ENCODE assay signal across 36 cellular contexts in the genomic region with DNA sequence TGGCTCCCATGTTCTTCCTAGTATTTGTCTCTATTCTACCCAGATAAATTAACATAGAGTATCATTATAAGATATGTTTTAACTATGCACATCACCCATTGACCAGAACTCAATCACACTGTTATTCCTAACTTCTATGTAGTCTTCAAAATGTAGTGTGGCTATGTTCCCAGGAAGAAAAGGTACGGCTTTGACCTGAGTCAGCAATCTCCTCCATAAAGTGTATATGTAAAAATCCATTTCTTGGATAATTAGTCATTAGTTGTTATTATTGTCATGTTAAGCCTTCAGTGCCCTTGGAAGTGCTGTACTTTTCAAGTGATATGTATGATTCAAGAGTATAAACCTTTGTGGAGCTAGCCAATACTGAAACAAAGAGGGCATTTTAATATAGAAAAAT.
DNase-seq lines count a peak whose midpoint lies in the region; ATAC-seq, FAIRE-seq and TF ChIP-seq lines count a peak whose summit lies in the region.
"Had no signal": no experiment of that assay in that cellular context is flagged by ENCODE, and none has a peak within 500 bp of the region (broad histone marks: within the 10 kb centered on the region; RNA-seq: fewer than 3 reads in every experiment).

No MANE protein-coding gene starts in this region.

- TF ChIP-seq CTCF in HepG2 (CRISPR knock-in tag; IDR thresholded peaks at IDR 0.05) (no peak), right lobe of liver (IDR thresholded peaks at IDR 0.05) (no peak), A549 (IDR thresholded peaks at IDR 0.05) (no peak), OCI-LY7 (conservative IDR thresholded peaks at IDR 0.05; ENCODE audit: low read length) (no peak), K562 (IDR thresholded peaks at IDR 0.05 in 2 of 3, conservative IDR thresholded peaks at IDR 0.05 in 1 of 3; ENCODE audit: insufficient read depth in 2 of 3, low read depth in 1 of 3, low read length in 3 of 3) (no peak), H9 (conservative IDR thresholded peaks at IDR 0.05) (no peak)

- FAIRE-seq in HepG2 (lab: Jason Lieb, UNC) (no peak), A549 (lab: Jason Lieb, UNC) (no peak), K562 (lab: Jason Lieb, UNC) (no peak)
- FAIRE-seq: A204.1, D721Med had no signal

- H3K27ac Mint-ChIP-seq in H9: no peak overlapping the region
- H3K27ac Mint-ChIP-seq: B cell; CD14-positive monocyte; CD4-positive, alpha-beta memory T cell; CD4-positive, alpha-beta T cell; CD4-positive, CD25-positive, alpha-beta regulatory T cell; CD8-positive, alpha-beta memory T cell; CD8-positive, alpha-beta T cell had no signal

- no TSS peak for BruUV-seq in HepG2 (replicated peaks; lab: Mats Ljungman, UMichigan)
- no TSS peak for BruUV-seq in OCI-LY7 (replicated peaks; lab: Mats Ljungman, UMichigan)
- no TSS peak for BruUV-seq in K562 (replicated peaks; lab: Mats Ljungman, UMichigan)

- H3K9ac ChIP-seq in HepG2 (ENCODE audit: insufficient read depth, low read depth, low read length) (no peak overlapping the region), K562 (ENCODE audit: insufficient read depth in 1 of 2, low read depth in 2 of 2, low read length in 2 of 2) (no peak overlapping the region), H9 (ENCODE audit: extremely low read depth, insufficient read length, low read length) (no peak overlapping the region)
- H3K9ac ChIP-seq: BLaER1; BLaER1 treated with 17β-estradiol and CSF1 and Interleukin-3, amounts not matched to agents 10 nM and 100 nM had no signal

- TF ChIP-seq POLR2A in HepG2 (IDR thresholded peaks at IDR 0.05; ENCODE audit: insufficient read depth in 1 of 2, low read depth in 2 of 2, low read length in 2 of 2) (no peak), right lobe of liver (IDR thresholded peaks at IDR 0.05) (no peak), A549 (IDR thresholded peaks at IDR 0.05; ENCODE audit: low read length) (no peak), K562 (conservative IDR thresholded peaks at IDR 0.05) (no peak)

- no peak for DNase-seq in HepG2 (ENCODE audit: low spot score)
- DNase-seq in right lobe of liver: no peak
- no peak for DNase-seq in A549 (ENCODE audit: low read depth in 1 of 2, low spot score in 1 of 2)
- no peak for DNase-seq in OCI-LY7 (ENCODE audit: low spot score)
- DNase-seq in K562 (ENCODE audit: extremely low read depth in 1 of 4, low spot score in 3 of 4): no peak
- no peak for DNase-seq in H9
- DNase-seq in NCI-H1694 treated with DMSO at 0.1 percent for 48 hours (lab: John Stamatoyannopoulos, UW): no peak
- DNase-seq in AG08396 (ENCODE audit: low spot score): no peak
- DNase-seq: 8988T; ACHN; AML-193; BE2C; C1 segment of cervical spinal cord; Caco-2; Calu3; CD4-positive, alpha-beta memory T cell; CD4-positive, alpha-beta T cell; CD4-positive, CD25-positive, alpha-beta regulatory T cell; CD8-positive, alpha-beta memory T cell; CD8-positive, alpha-beta T cell; COR-L47; DMS 273 treated with DMSO at 0.1 percent for 48 hours; DMS153; DMS53; DMS79; DMS79 treated with DMSO at 0.1 percent for 48 hours; DND-41; EL had no signal

- H2BK120ac ChIP-seq in H9 (ENCODE audit: low read depth, low read length, poor library complexity, severe bottlenecking): no peak overlapping the region

- no peak overlapping the region for H2BK12ac ChIP-seq in H9 (ENCODE audit: insufficient read length, low read depth, low read length)

- no peaks in the 10 kb centered on the region for H3K27me3 Mint-ChIP-seq in H9 (ENCODE audit: low read depth)
- H3K27me3 Mint-ChIP-seq: B cell; CD4-positive, alpha-beta memory T cell; CD4-positive, alpha-beta T cell; CD4-positive, CD25-positive, alpha-beta regulatory T cell; CD8-positive, alpha-beta memory T cell had no signal

- H3K14ac ChIP-seq in H9 (ENCODE audit: insufficient read depth, low read length): no peak overlapping the region

- TF ChIP-seq EP300 in HepG2 (IDR thresholded peaks at IDR 0.05; ENCODE audit: low read depth in 2 of 2, low read length in 2 of 2) (no peak), HepG2 (CRISPR knock-in tag; IDR thresholded peaks at IDR 0.05; ENCODE audit: borderline replicate concordance) (no peak), A549 (IDR thresholded peaks at IDR 0.05) (no peak), K562 (IDR thresholded peaks at IDR 0.05; ENCODE audit: low read length) (no peak)

- H3K4me3 Mint-ChIP-seq in H9: no peak overlapping the region
- H3K4me3 Mint-ChIP-seq: B cell; CD14-positive monocyte; CD4-positive, alpha-beta memory T cell; CD4-positive, alpha-beta T cell; CD4-positive, CD25-positive, alpha-beta regulatory T cell; CD8-positive, alpha-beta memory T cell; CD8-positive, alpha-beta T cell had no signal

- H3K36me3 ChIP-seq in HepG2 (replicated peaks in 1 of 2; ENCODE audit: control insufficient read depth in 1 of 2, insufficient read depth in 2 of 2, low read length in 2 of 2) (no peaks in the 10 kb centered on the region), right lobe of liver (no peaks in the 10 kb centered on the region), OCI-LY7 (ENCODE audit: insufficient read depth, low read length) (no peaks in the 10 kb centered on the region), K562 (ENCODE audit: control insufficient read depth, insufficient read depth, low read length) (no peaks in the 10 kb centered on the region)
- H3K36me3 ChIP-seq: BE2C; BLaER1; BLaER1 treated with 17β-estradiol and CSF1 and Interleukin-3, amounts not matched to agents 10 nM and 100 nM had no signal

- no peak overlapping the region for H2AK5ac ChIP-seq in H9 (ENCODE audit: insufficient read length, low read length)

- no peak overlapping the region for H4K8ac ChIP-seq in H9 (replicated peaks; ENCODE audit: insufficient read length, low read depth, low read length)

- H3K56ac ChIP-seq in H9 (ENCODE audit: insufficient read length, low read depth, low read length): no peak overlapping the region

- no peaks in the 10 kb centered on the region; a peak in 2 of 5 replicates for H3K9me3 Mint-ChIP-seq in H9

- TF ChIP-seq RAD21 in HepG2 (CRISPR knock-in tag; IDR thresholded peaks at IDR 0.05) (no peak), A549 (conservative IDR thresholded peaks at IDR 0.05 in 1 of 2, IDR thresholded peaks at IDR 0.05 in 1 of 2) (no peak), K562 (CRISPR knock-in tag; conservative IDR thresholded peaks at IDR 0.05 in 1 of 2, IDR thresholded peaks at IDR 0.05 in 1 of 2) (no peak)

- H3K36me3 Mint-ChIP-seq in H9 (ENCODE audit: insufficient read depth in 1 of 3, low read depth in 3 of 3): peaks cover 0 to 2% (median 0%) of the 10 kb centered on the region in 3 experiments; a peak in 1 of 7 replicates
- H3K36me3 Mint-ChIP-seq: CD14-positive monocyte; CD4-positive, alpha-beta memory T cell; CD4-positive, CD25-positive, alpha-beta regulatory T cell; CD8-positive, alpha-beta memory T cell; CD8-positive, alpha-beta T cell had no signal

- H4K91ac ChIP-seq in H9 (ENCODE audit: insufficient read length, low read depth, low read length): no peak overlapping the region

- no peak for ATAC-seq in HepG2
- no peak for ATAC-seq in right lobe of liver
- no peak for ATAC-seq in A549
- no peak for ATAC-seq in K562
- ATAC-seq: CD8-positive, alpha-beta T cell had no signal

- no peaks in the 10 kb centered on the region for H3K23me2 ChIP-seq in H9 (ENCODE audit: insufficient read length, low read depth, low read length, poor library complexity, severe bottlenecking)

- in situ Hi-C loops in HepG2 (cut with HindIII; ENCODE audit: extremely low pct_ligation_motif_present, low pct_unique_long_range_greater_than_20kb): no loop called here
- in situ Hi-C loops in K562 (cut with MboI): no loop called here

- 0% methylated on average over 1 of the region's 1 CpG for WGBS in HepG2 (ENCODE audit: low lambda C conversion rate)
- WGBS in right lobe of liver (ENCODE audit: insufficient coverage, low coverage, low lambda C conversion rate, missing lambda C conversion rate): 32% methylated on average over 1 of the region's 1 CpG
- 6% methylated on average over 1 of the region's 1 CpG for WGBS in A549 (ENCODE audit: missing lambda C conversion rate)
- 0% methylated on average over 1 of the region's 1 CpG for WGBS in K562 (ENCODE audit: insufficient coverage, low coverage, missing lambda C conversion rate)
- WGBS in H9 (ENCODE audit: extremely low coverage, insufficient read length, low lambda C conversion rate): no CpG with 5 or more reads among the region's 1 CpG

- H2BK5ac ChIP-seq in H9 (ENCODE audit: insufficient read length, low read length): no peak overlapping the region

- no peak overlapping the region for H2AFZ ChIP-seq in HepG2 (ENCODE audit: low read length)
- H2AFZ ChIP-seq in OCI-LY7 (ENCODE audit: low read length): peak overlapping the region; percentile 41; the same call in 1 of the 2 replicates
- H2AFZ ChIP-seq in K562 (ENCODE audit: low read depth, low read length): no peak overlapping the region
- H2AFZ ChIP-seq in H9 (ENCODE audit: low read length): no peak overlapping the region

- H4K5ac ChIP-seq in H9 (ENCODE audit: insufficient read length, low read depth, low read length): no peak overlapping the region

- H4K20me1 ChIP-seq in HepG2 (ENCODE audit: insufficient read depth, low read length) (no peaks in the 10 kb centered on the region), OCI-LY7 (ENCODE audit: insufficient read depth, low read length) (no peaks in the 10 kb centered on the region), K562 (replicated peaks; ENCODE audit: control insufficient read depth, insufficient read depth, low read length) (no peaks in the 10 kb centered on the region), H9 (ENCODE audit: control insufficient read depth, insufficient read depth, insufficient read length) (no peaks in the 10 kb centered on the region)
- H4K20me1 ChIP-seq: BLaER1; BLaER1 treated with 17β-estradiol and CSF1 and Interleukin-3, amounts not matched to agents 10 nM and 100 nM had no signal

- H3K9me3 ChIP-seq in HepG2 (ENCODE audit: low read length) (0 out of 2 replicates have a peak, but pooled peaks cover 13% of the 10 kb centered on the region), right lobe of liver (no peaks in the 10 kb centered on the region), A549 (no peaks in the 10 kb centered on the region), OCI-LY7 (ENCODE audit: low read length) (no peaks in the 10 kb centered on the region), K562 (replicated peaks; ENCODE audit: control insufficient read depth, insufficient read depth, low read depth, low read length) (no peaks in the 10 kb centered on the region; the same call in 1 of the 2 replicates), H9 (ENCODE audit: control insufficient read depth, low read depth, low read length) (no peaks in the 10 kb centered on the region)
- H3K9me3 ChIP-seq: BE2C; BLaER1; BLaER1 treated with 17β-estradiol and CSF1 and Interleukin-3, amounts not matched to agents 10 nM and 100 nM; Caco-2 had no signal

- no peaks in the 10 kb centered on the region for H3K79me1 ChIP-seq in H9 (ENCODE audit: insufficient read depth, low read depth, low read length, poor library complexity, severe bottlenecking)

- no peak overlapping the region for H3K27ac ChIP-seq in HepG2 (ENCODE audit: extremely low read length, insufficient read depth, low read length)
- H3K27ac ChIP-seq in right lobe of liver: no peak overlapping the region
- no peak overlapping the region for H3K27ac ChIP-seq in A549
- H3K27ac ChIP-seq in OCI-LY7 (ENCODE audit: low read depth, low read length, poor library complexity, severe bottlenecking): no peak overlapping the region
- no peak overlapping the region for H3K27ac ChIP-seq in K562 (ENCODE audit: extremely low read depth, low read depth, low read length)
- H3K27ac ChIP-seq in H9 (ENCODE audit: insufficient read length, low read depth, low read length): no peak overlapping the region
- H3K27ac ChIP-seq: 22Rv1; BLaER1; BLaER1 treated with 17β-estradiol and CSF1 and Interleukin-3, amounts not matched to agents 10 nM and 100 nM; C4-2B had no signal

- intact Hi-C loops in HepG2 (cut with micrococcal nuclease; ENCODE audit: unreplicated experiment): no loop called here
- intact Hi-C loops in right lobe of liver (cut with DNase I): no loop called here
- intact Hi-C loops in OCI-LY7 (cut with micrococcal nuclease; ENCODE audit: unreplicated experiment): no loop called here
- intact Hi-C loops in K562 (cut with micrococcal nuclease): no loop called here

- POLR2A ChIA-PET in HepG2 (lab: Yijun Ruan, JAX) (no interaction called here), A549 (lab: Yijun Ruan, JAX) (no interaction called here), OCI-LY7 (lab: Charles Lee) (interaction anchor here (1.1 kb wide), 1 partner anchor 26 kb away, joined by 3 read pairs; no protein-coding TSS in a partner anchor), K562 (lab: Yijun Ruan, JAX) (interaction anchor here (0.6 kb wide), 1 partner anchor 696 kb away, joined by 3 read pairs; no protein-coding TSS in a partner anchor)

- no peak overlapping the region for H2BK15ac ChIP-seq in H9 (ENCODE audit: low read depth, low read length)

- no peak overlapping the region for H3K4me2 ChIP-seq in HepG2 (ENCODE audit: low read depth, low read length)
- H3K4me2 ChIP-seq in A549: no peak overlapping the region
- no peak overlapping the region for H3K4me2 ChIP-seq in OCI-LY7 (ENCODE audit: low read length)
- H3K4me2 ChIP-seq in K562 (ENCODE audit: insufficient read depth, low read length): no peak overlapping the region
- H3K4me2 ChIP-seq in H9 (ENCODE audit: insufficient read depth, insufficient read length, low read length): no peak overlapping the region
- H3K4me2 ChIP-seq: BLaER1; BLaER1 treated with 17β-estradiol and CSF1 and Interleukin-3, amounts not matched to agents 10 nM and 100 nM had no signal

- H3T11ph ChIP-seq in H9 (ENCODE audit: low read length): no peak overlapping the region

- no peak overlapping the region for H3K4me3 ChIP-seq in HepG2 (replicated peaks in 1 of 3; ENCODE audit: insufficient read depth in 1 of 3, low read depth in 2 of 3, low read length in 3 of 3)
- no peak overlapping the region for H3K4me3 ChIP-seq in right lobe of liver
- no peak overlapping the region for H3K4me3 ChIP-seq in A549
- no peak overlapping the region for H3K4me3 ChIP-seq in OCI-LY7 (ENCODE audit: low read depth, low read length, poor library complexity, severe bottlenecking)
- no peak overlapping the region for H3K4me3 ChIP-seq in K562
- H3K4me3 ChIP-seq: BLaER1; BLaER1 treated with 17β-estradiol and CSF1 and Interleukin-3, amounts not matched to agents 10 nM and 100 nM had no signal

- H3K79me2 ChIP-seq in HepG2 (ENCODE audit: insufficient read depth, low read length): no peaks in the 10 kb centered on the region
- no peaks in the 10 kb centered on the region for H3K79me2 ChIP-seq in OCI-LY7 (ENCODE audit: insufficient read depth, low read depth, low read length)
- H3K79me2 ChIP-seq in K562 (ENCODE audit: control insufficient read depth, insufficient read depth, low read length): no peaks in the 10 kb centered on the region
- no peaks in the 10 kb centered on the region for H3K79me2 ChIP-seq in H9 (ENCODE audit: insufficient read depth, low read length)

- H3K27me3 ChIP-seq in HepG2 (ENCODE audit: control insufficient read depth in 1 of 2, insufficient read depth in 2 of 2, low read length in 2 of 2) (no peaks in the 10 kb centered on the region), right lobe of liver (no peaks in the 10 kb centered on the region), K562 (ENCODE audit: control insufficient read depth in 2 of 2, insufficient read depth in 2 of 2, low read length in 2 of 2) (no peaks in the 10 kb centered on the region), H9 (ENCODE audit: insufficient read depth, low read length) (no peaks in the 10 kb centered on the region)
- H3K27me3 ChIP-seq: BE2C; BLaER1; BLaER1 treated with 17β-estradiol and CSF1 and Interleukin-3, amounts not matched to agents 10 nM and 100 nM had no signal

- H3K4me1 ChIP-seq in HepG2 (ENCODE audit: insufficient read depth, low read length) (no peaks in the 10 kb centered on the region), right lobe of liver (no peaks in the 10 kb centered on the region), A549 (no peaks in the 10 kb centered on the region), OCI-LY7 (ENCODE audit: insufficient read depth, low read length, poor library complexity, severe bottlenecking) (no peaks in the 10 kb centered on the region), K562 (replicated peaks in 1 of 2; ENCODE audit: control insufficient read depth in 2 of 2, insufficient read depth in 2 of 2, low read length in 2 of 2) (no peaks in the 10 kb centered on the region), H9 (ENCODE audit: insufficient read depth, low read length) (no peaks in the 10 kb centered on the region; the same call in 1 of the 2 replicates)
- H3K4me1 ChIP-seq: BE2C; BLaER1; BLaER1 treated with 17β-estradiol and CSF1 and Interleukin-3, amounts not matched to agents 10 nM and 100 nM; Caco-2 had no signal

- no peak overlapping the region for H3K23ac ChIP-seq in H9 (ENCODE audit: insufficient read length, low read depth, low read length)

- peaks cover 3 to 6% of the 10 kb centered on the region in 2 experiments; a peak in 1 of 4 replicates for H3K4me1 Mint-ChIP-seq in H9
- H3K4me1 Mint-ChIP-seq: B cell; CD14-positive monocyte; CD4-positive, alpha-beta memory T cell; CD4-positive, CD25-positive, alpha-beta regulatory T cell; CD8-positive, alpha-beta memory T cell had no signal

- H3K9me1 ChIP-seq in K562 (ENCODE audit: control insufficient read depth, insufficient read depth, low read length): no peaks in the 10 kb centered on the region

- no peak overlapping the region for H3K4ac ChIP-seq in H9 (ENCODE audit: low read depth, low read length)

- H3K18ac ChIP-seq in H9 (ENCODE audit: insufficient read length, low read depth, low read length): no peak overlapping the region

- H3K9me2 ChIP-seq in OCI-LY7 (ENCODE audit: insufficient read depth, low read length): no peaks in the 10 kb centered on the region

- CTCF ChIA-PET in HepG2 (lab: Yijun Ruan, JAX; ENCODE audit: low intra/inter-chr PET ratio, low total read pairs): no interaction called here
- CTCF ChIA-PET in A549 (lab: Yijun Ruan, JAX): no interaction called here
- CTCF ChIA-PET in OCI-LY7 (lab: Charles Lee; ENCODE audit: unreplicated experiment): no interaction called here
- CTCF ChIA-PET in K562 (lab: Yijun Ruan, JAX; ENCODE audit: low intra/inter-chr PET ratio): no interaction called here

- H2BK20ac ChIP-seq in H9 (ENCODE audit: low read depth, low read length, poor library complexity, severe bottlenecking): no peak overlapping the region

Comparison
In these comparisons a context has a peak if more than half of its experiments do, and no peak if none do; other contexts are left out.
1. POLR2A ChIA-PET loops: an anchor here in OCI-LY7 (1.1 kb wide) and K562 (0.6 kb wide); none called in HepG2 and A549.
2. Of the 241 proteins assayed by ChIP-seq in both HepG2 and K562: peak only in HepG2: MAFF and MAFK; only in K562: MAFG; in both: none; in neither: 238.